27 cellular contexts compared by ENCODE assay signal in genomic region chr12:113456199-113456598, GRCh38. TPM values are rescaled to one million over a fixed set of nuclear protein-coding genes. Genes with fewer than 3 reads are reported as not detected.
"Had no signal": no experiment of that assay in that cellular context is flagged by ENCODE, and none has a peak within 500 bp of the region (broad histone marks: within the 10 kb centered on the region; RNA-seq: fewer than 3 reads in every experiment).

No MANE protein-coding gene starts in this region.

- H3K36me3 Mint-ChIP-seq: immature natural killer cell; naive thymus-derived CD4-positive, alpha-beta T cell; stimulated activated naive B cell treated with anti-CD40 and anti-IgM and Interleukin-4, amounts not matched to agents 10 μg/mL and 1 μg/mL and 100 μg/mL, for 72 hours had no signal

- H3K4me1 ChIP-seq: esophagus muscularis mucosa, gastroesophageal sphincter, sigmoid colon, testis, tibial nerve had no signal

- H3K27ac ChIP-seq: epithelial cell of prostate, esophagus muscularis mucosa, gastroesophageal sphincter, sigmoid colon, skin epidermis, testis, tibial nerve had no signal

- H3K36me3 ChIP-seq: esophagus muscularis mucosa, gastroesophageal sphincter, sigmoid colon, tibial nerve had no signal

- DNase-seq: effector memory CD4-positive, alpha-beta T cell; glutamatergic neuron; immature natural killer cell; left cardiac atrium; naive thymus-derived CD4-positive, alpha-beta T cell; nephron progenitor cell; sigmoid colon; stimulated activated CD4-positive, alpha-beta T cell treated with anti-CD3 and anti-CD28 coated beads, Interleukin-2, amount 100 ng/mL, for 24 hours; stimulated activated CD4-positive, alpha-beta T cell treated with anti-CD3 and anti-CD28 coated beads, Interleukin-4, amount 100 ng/mL, for 4 hours; stimulated activated naive B cell treated with anti-CD40 and anti-IgM and Interleukin-4, amounts not matched to agents 10 μg/mL and 1 μg/mL and 100 μg/mL, for 72 hours; stimulated activated naive CD8-positive, alpha-beta T cell treated with anti-CD3 and anti-CD28 coated beads, Interleukin-15, amount 100 ng/mL, for 72 hours; testis had no signal

- H3K27me3 ChIP-seq: testis had no signal

- H3K4me3 Mint-ChIP-seq: immature natural killer cell; naive thymus-derived CD4-positive, alpha-beta T cell; nephron progenitor cell; stimulated activated naive B cell treated with anti-CD40 and anti-IgM and Interleukin-4, amounts not matched to agents 10 μg/mL and 1 μg/mL and 100 μg/mL, for 72 hours; stimulated activated naive CD8-positive, alpha-beta T cell treated with anti-CD3 and anti-CD28 coated beads, Interleukin-15, amount 100 ng/mL, for 72 hours had no signal

- H3K9me3 ChIP-seq: esophagus muscularis mucosa, gastroesophageal sphincter, sigmoid colon, testis, tibial nerve had no signal

- H3K4me3 ChIP-seq: esophagus muscularis mucosa, gastroesophageal sphincter, sigmoid colon, skin epidermis, testis, tibial nerve had no signal

- H3K27ac Mint-ChIP-seq: immature natural killer cell; nephron progenitor cell; stimulated activated naive B cell treated with anti-CD40 and anti-IgM and Interleukin-4, amounts not matched to agents 10 μg/mL and 1 μg/mL and 100 μg/mL, for 72 hours; stimulated activated naive CD8-positive, alpha-beta T cell treated with anti-CD3 and anti-CD28 coated beads, Interleukin-15, amount 100 ng/mL, for 72 hours had no signal

- H3K4me1 Mint-ChIP-seq: immature natural killer cell; nephron progenitor cell; stimulated activated naive B cell treated with anti-CD40 and anti-IgM and Interleukin-4, amounts not matched to agents 10 μg/mL and 1 μg/mL and 100 μg/mL, for 72 hours; stimulated activated naive CD8-positive, alpha-beta T cell treated with anti-CD3 and anti-CD28 coated beads, Interleukin-15, amount 100 ng/mL, for 72 hours had no signal

- H3K9me3 Mint-ChIP-seq: immature natural killer cell; naive thymus-derived CD4-positive, alpha-beta T cell; nephron progenitor cell; stimulated activated naive B cell treated with anti-CD40 and anti-IgM and Interleukin-4, amounts not matched to agents 10 μg/mL and 1 μg/mL and 100 μg/mL, for 72 hours; stimulated activated naive CD8-positive, alpha-beta T cell treated with anti-CD3 and anti-CD28 coated beads, Interleukin-15, amount 100 ng/mL, for 72 hours had no signal

- ATAC-seq: gastroesophageal sphincter; left cardiac atrium; naive thymus-derived CD4-positive, alpha-beta T cell; stimulated activated naive B cell treated with anti-CD40 and anti-IgM and Interleukin-4, amounts not matched to agents 10 μg/mL and 1 μg/mL and 100 μg/mL, for 72 hours; stimulated activated naive CD8-positive, alpha-beta T cell treated with anti-CD3 and anti-CD28 coated beads, Interleukin-15, amount 100 ng/mL, for 72 hours had no signal

RNA-seq across cellular contexts. Expression of gene LHX5, which starts 15.5 kb away (rescaled TPM):
- total RNA-seq: esophagus muscularis mucosa; fibroblast of villous mesenchyme; gastroesophageal sphincter; left cardiac atrium; liver; lung microvascular endothelial cell; mesenteric fat pad; mononuclear cell; naive thymus-derived CD4-positive, alpha-beta T cell; omental fat pad; pulmonary artery endothelial cell; sigmoid colon; subcutaneous adipose tissue; tibial nerve; ureter had no signal
- polyA plus RNA-seq: immature natural killer cell; liver; naive thymus-derived CD4-positive, alpha-beta T cell; sigmoid colon had no signal

RNA-seq across cellular contexts. Expression of gene SDSL, which starts 34.0 kb away (rescaled TPM):
- polyA plus RNA-seq: naive thymus-derived CD4-positive, alpha-beta T cell had no signal

RNA-seq across cellular contexts. Expression of gene SDS, which starts 52.5 kb away (rescaled TPM):
- total RNA-seq: fibroblast of villous mesenchyme, lung microvascular endothelial cell, pulmonary artery endothelial cell had no signal
- polyA plus RNA-seq: keratinocyte; naive thymus-derived CD4-positive, alpha-beta T cell had no signal
